Comparison of ENCODE assay signal across 1 cellular context in the genomic region with DNA sequence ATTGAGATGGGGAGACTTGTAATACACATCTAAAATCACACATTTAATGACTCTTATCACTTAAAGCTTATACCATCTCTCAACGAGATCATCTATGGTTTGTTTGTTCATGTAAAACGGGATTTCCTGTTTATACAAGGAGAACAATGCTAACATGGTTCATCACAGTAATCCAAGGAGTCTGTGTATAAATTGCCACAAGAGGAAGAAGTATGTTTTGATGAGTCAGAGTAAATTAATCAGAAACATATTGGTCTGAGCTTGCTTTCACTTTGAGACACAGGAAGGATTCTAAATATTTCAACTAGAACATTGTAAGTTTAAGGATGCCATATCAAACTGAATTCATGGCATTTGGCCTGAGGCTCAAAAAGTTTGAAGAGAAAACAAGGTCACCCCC.
TF ChIP-seq lines count a peak whose summit lies in the region.

No MANE protein-coding gene starts in this region.

TF ChIP-seq in WTC11, 78 proteins besides CTCF, POLR2A, EP300 and RAD21:
- TF ChIP-seq, protein P1, sequence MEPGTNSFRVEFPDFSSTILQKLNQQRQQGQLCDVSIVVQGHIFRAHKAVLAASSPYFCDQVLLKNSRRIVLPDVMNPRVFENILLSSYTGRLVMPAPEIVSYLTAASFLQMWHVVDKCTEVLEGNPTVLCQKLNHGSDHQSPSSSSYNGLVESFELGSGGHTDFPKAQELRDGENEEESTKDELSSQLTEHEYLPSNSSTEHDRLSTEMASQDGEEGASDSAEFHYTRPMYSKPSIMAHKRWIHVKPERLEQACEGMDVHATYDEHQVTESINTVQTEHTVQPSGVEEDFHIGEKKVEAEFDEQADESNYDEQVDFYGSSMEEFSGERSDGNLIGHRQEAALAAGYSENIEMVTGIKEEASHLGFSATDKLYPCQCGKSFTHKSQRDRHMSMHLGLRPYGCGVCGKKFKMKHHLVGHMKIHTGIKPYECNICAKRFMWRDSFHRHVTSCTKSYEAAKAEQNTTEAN (CRISPR knock-in tag; IDR thresholded peaks at IDR 0.05) = no peak
- TF ChIP-seq ZNF317 (CRISPR knock-in tag; IDR thresholded peaks at IDR 0.05; ENCODE audit: borderline replicate concordance, low read depth) (no peak), SOX15 (CRISPR knock-in tag; IDR thresholded peaks at IDR 0.05) (no peak), ZBTB21 (CRISPR knock-in tag; IDR thresholded peaks at IDR 0.05; ENCODE audit: borderline replicate concordance) (no peak), NR3C1 (CRISPR knock-in tag; conservative IDR thresholded peaks at IDR 0.05; ENCODE audit: low read depth) (no peak), ZNF416 (CRISPR knock-in tag; IDR thresholded peaks at IDR 0.05) (no peak)
- TF ChIP-seq, protein P2, sequence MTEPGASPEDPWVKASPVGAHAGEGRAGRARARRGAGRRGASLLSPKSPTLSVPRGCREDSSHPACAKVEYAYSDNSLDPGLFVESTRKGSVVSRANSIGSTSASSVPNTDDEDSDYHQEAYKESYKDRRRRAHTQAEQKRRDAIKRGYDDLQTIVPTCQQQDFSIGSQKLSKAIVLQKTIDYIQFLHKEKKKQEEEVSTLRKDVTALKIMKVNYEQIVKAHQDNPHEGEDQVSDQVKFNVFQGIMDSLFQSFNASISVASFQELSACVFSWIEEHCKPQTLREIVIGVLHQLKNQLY (CRISPR knock-in tag; IDR thresholded peaks at IDR 0.05) = no peak
- TF ChIP-seq, protein P3, sequence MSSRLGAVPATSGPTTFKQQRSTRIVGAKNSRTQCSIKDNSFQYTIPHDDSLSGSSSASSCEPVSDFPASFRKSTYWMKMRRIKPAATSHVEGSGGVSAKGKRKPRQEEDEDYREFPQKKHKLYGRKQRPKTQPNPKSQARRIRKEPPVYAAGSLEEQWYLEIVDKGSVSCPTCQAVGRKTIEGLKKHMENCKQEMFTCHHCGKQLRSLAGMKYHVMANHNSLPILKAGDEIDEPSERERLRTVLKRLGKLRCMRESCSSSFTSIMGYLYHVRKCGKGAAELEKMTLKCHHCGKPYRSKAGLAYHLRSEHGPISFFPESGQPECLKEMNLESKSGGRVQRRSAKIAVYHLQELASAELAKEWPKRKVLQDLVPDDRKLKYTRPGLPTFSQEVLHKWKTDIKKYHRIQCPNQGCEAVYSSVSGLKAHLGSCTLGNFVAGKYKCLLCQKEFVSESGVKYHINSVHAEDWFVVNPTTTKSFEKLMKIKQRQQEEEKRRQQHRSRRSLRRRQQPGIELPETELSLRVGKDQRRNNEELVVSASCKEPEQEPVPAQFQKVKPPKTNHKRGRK (CRISPR knock-in tag; IDR thresholded peaks at IDR 0.05; ENCODE audit: borderline replicate concordance) = no peak
